In genomic region chr2:85619617-85620016, GRCh38 we compare ENCODE assay signal across 18 cellular contexts. TPM values are rescaled to one million over a fixed set of nuclear protein-coding genes. Genes with fewer than 3 reads are reported as not detected.
"Had no signal": no experiment of that assay in that cellular context is flagged by ENCODE, and none has a peak within 500 bp of the region (broad histone marks: within the 10 kb centered on the region; RNA-seq: fewer than 3 reads in every experiment).

No MANE protein-coding gene starts in this region.

- H3K27ac ChIP-seq: cardiac muscle cell, left lung had no signal

- H3K9me3 ChIP-seq: left lung had no signal

- H3K27me3 ChIP-seq: cardiac muscle cell, left lung had no signal

- DNase-seq: activated CD8-positive, alpha-beta memory T cell treated with anti-CD3 and anti-CD28 coated beads, Interleukin-2, amount 50 U/mL, for 48 hours; activated effector memory CD4-positive, alpha-beta T cell treated with Interleukin-2 at 50 U/mL for 16 hours; activated naive CD4-positive, alpha-beta T cell treated with anti-CD3 and anti-CD28 coated beads for 36 hours; activated T-cell treated with anti-CD3 and anti-CD28 coated beads, Interleukin-2, amount 50 U/mL, for 72 hours; foreskin melanocyte; kidney; left lung; naive thymus-derived CD8-positive, alpha-beta T cell; retina; stimulated activated CD4-positive, alpha-beta T cell treated with anti-CD3 and anti-CD28 coated beads, Interleukin-2, amount 100 ng/mL, for 48 hours; stimulated activated CD8-positive, alpha-beta memory T cell treated with anti-CD3 and anti-CD28 coated beads, Interleukin-4, amount 100 ng/mL, for 48 hours; stimulated activated naive B cell treated with anti-CD40 and anti-IgM and Interleukin-4, amounts not matched to agents 10 μg/mL and 1 μg/mL and 100 μg/mL, for 72 hours; T1000; trophoblast cell had no signal

- FAIRE-seq: kidney had no signal

- H3K4me3 ChIP-seq: cardiac muscle cell, left lung, lung had no signal

- ATAC-seq: activated T-cell treated with anti-CD3 and anti-CD28 coated beads, Interleukin-2, amount 50 U/mL, for 72 hours; left lung; naive thymus-derived CD8-positive, alpha-beta T cell; stimulated activated naive B cell treated with anti-CD40 and anti-IgM and Interleukin-4, amounts not matched to agents 10 μg/mL and 1 μg/mL and 100 μg/mL, for 72 hours; WTC11 had no signal

RNA-seq across cellular contexts. Expression of gene VAMP5, which starts 35.4 kb away (rescaled TPM):
- total RNA-seq: osteocyte had no signal
